34 cellular contexts compared by ENCODE assay signal in the genomic region with DNA sequence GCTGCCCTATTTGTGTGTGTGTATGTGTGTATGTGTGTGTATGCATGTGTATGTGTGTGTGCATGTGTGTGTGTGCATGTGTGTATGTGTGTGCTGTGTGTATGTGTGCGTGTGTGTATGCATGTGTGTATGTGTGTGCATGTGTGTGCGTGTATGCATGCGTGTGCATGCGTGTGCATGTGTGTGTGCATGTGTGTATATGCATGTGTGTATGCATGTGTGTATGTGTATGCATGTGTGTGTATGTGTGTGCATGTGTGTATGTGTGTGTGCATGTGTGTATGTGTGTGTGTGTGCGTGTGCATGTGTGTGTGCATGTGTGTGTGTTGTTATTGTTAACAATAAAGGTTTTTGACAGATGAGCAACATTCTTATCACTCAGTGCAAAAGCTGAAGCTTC.
"Had no signal": no experiment of that assay in that cellular context is flagged by ENCODE, and none has a peak within 500 bp of the region (broad histone marks: within the 10 kb centered on the region; RNA-seq: fewer than 3 reads in every experiment).

No MANE protein-coding gene starts in this region.

- H3K36me3 Mint-ChIP-seq: activated naive CD4-positive, alpha-beta T cell treated with anti-CD3 and anti-CD28 coated beads, Interleukin-2, amount 50 U/mL, for 72 hours had no signal

- H3K4me1 ChIP-seq: adrenal gland, breast epithelium had no signal

- H3K9me3 Mint-ChIP-seq: activated CD4-positive, alpha-beta memory T cell treated with anti-CD3 and anti-CD28 coated beads, Interleukin-2, amount 10 ng/mL, durations not matched to agents 7 days and 5 days; activated naive CD4-positive, alpha-beta T cell treated with anti-CD3 and anti-CD28 coated beads for 36 hours; activated naive CD4-positive, alpha-beta T cell treated with anti-CD3 and anti-CD28 coated beads, Interleukin-2, amount 50 U/mL, for 72 hours; activated T-cell treated with anti-CD3 and anti-CD28 coated beads, Interleukin-2, amount 50 U/mL, for 24 hours; activated T-helper 1 cell treated with anti-CD3 and anti-CD28 coated beads, Interleukin-12 subunit alpha, Interleukin-12 subunit beta, Interleukin-2, Interleukin-4 antibody, amounts not matched to agents 30 ng/mL and 10 ng/mL and 1 ng/mL, durations not matched to agents 14 hours and 24 hours and 36 hours had no signal

- H3K27me3 ChIP-seq: body of pancreas, breast epithelium, MG63 had no signal

- H3K27ac ChIP-seq: adrenal gland, body of pancreas, breast epithelium, PC-9, RWPE1, WERI-Rb-1 had no signal

- H3K9me3 ChIP-seq: adrenal gland, body of pancreas, breast epithelium, MG63 had no signal

- H3K4me2 ChIP-seq: PC-9 had no signal

- DNase-seq: activated CD4-positive, alpha-beta memory T cell treated with anti-CD3 and anti-CD28 coated beads, Interleukin-2, amount 10 ng/mL, durations not matched to agents 7 days and 5 days; activated CD4-positive, alpha-beta T cell treated with anti-CD3 and anti-CD28 coated beads for 1 hour; activated CD4-positive, alpha-beta T cell treated with anti-CD3 and anti-CD28 coated beads for 48 hours; activated CD4-positive, CD25-positive, alpha-beta regulatory T cell; activated gamma-delta T cell treated with Interleukin-2 at 50 U/mL for 16 hours; activated naive CD4-positive, alpha-beta T cell treated with anti-CD3 and anti-CD28 coated beads for 36 hours; activated T-cell treated with anti-CD3 and anti-CD28 coated beads, Interleukin-2, amount 50 U/mL, for 24 hours; adrenal gland; body of pancreas; caudate nucleus; cerebellar nuclear complex; MG63; NCI-H1048; NCI-H1105 treated with DMSO at 0.1 percent for 48 hours; NCI-H1436; NCI-H1694; NCI-H1930; NCI-H2081 treated with DMSO at 0.1 percent for 48 hours; NCI-H345; NCI-H748 treated with DMSO at 0.1 percent for 48 hours; NK-92 treated with Interleukin-12 subunit alpha and Interleukin-12 subunit beta, amount 100 ng/mL, for 24 hours; PC-9; SIG-M5; SW 1271; T-helper 1 cell; T-helper 2 cell; T1000; WERI-Rb-1 had no signal

- H2AFZ ChIP-seq: PC-9 had no signal

- H3K4me1 Mint-ChIP-seq: activated CD4-positive, alpha-beta memory T cell treated with anti-CD3 and anti-CD28 coated beads, Interleukin-2, amount 10 ng/mL, durations not matched to agents 7 days and 5 days had no signal

- H3K36me3 ChIP-seq: adrenal gland, breast epithelium, MG63, WERI-Rb-1 had no signal

- FAIRE-seq: astrocyte, RCC 7860 had no signal

- H3K4me3 Mint-ChIP-seq: activated CD4-positive, alpha-beta memory T cell treated with anti-CD3 and anti-CD28 coated beads, Interleukin-2, amount 10 ng/mL, durations not matched to agents 7 days and 5 days; activated naive CD4-positive, alpha-beta T cell treated with anti-CD3 and anti-CD28 coated beads for 36 hours; activated T-cell treated with anti-CD3 and anti-CD28 coated beads, Interleukin-2, amount 50 U/mL, for 24 hours; activated T-helper 1 cell treated with anti-CD3 and anti-CD28 coated beads, Interleukin-12 subunit alpha, Interleukin-12 subunit beta, Interleukin-2, Interleukin-4 antibody, amounts not matched to agents 30 ng/mL and 10 ng/mL and 1 ng/mL, durations not matched to agents 14 hours and 24 hours and 36 hours had no signal

- H3K4me3 ChIP-seq: adrenal gland, body of pancreas, breast epithelium, MG63, PC-9 had no signal

- H3K27ac Mint-ChIP-seq: activated CD4-positive, alpha-beta memory T cell treated with anti-CD3 and anti-CD28 coated beads, Interleukin-2, amount 10 ng/mL, durations not matched to agents 7 days and 5 days; activated naive CD4-positive, alpha-beta T cell treated with anti-CD3 and anti-CD28 coated beads for 36 hours; activated naive CD4-positive, alpha-beta T cell treated with anti-CD3 and anti-CD28 coated beads, Interleukin-2, amount 50 U/mL, for 72 hours; activated T-cell treated with anti-CD3 and anti-CD28 coated beads, Interleukin-2, amount 50 U/mL, for 24 hours; activated T-helper 1 cell treated with anti-CD3 and anti-CD28 coated beads, Interleukin-12 subunit alpha, Interleukin-12 subunit beta, Interleukin-2, Interleukin-4 antibody, amounts not matched to agents 30 ng/mL and 10 ng/mL and 1 ng/mL, durations not matched to agents 14 hours and 24 hours and 36 hours had no signal
